In genomic region chr4:19659131-19659530, GRCh38 we compare ENCODE assay signal across 28 cellular contexts.
"Had no signal": no experiment of that assay in that cellular context is flagged by ENCODE, and none has a peak within 500 bp of the region (broad histone marks: within the 10 kb centered on the region; RNA-seq: fewer than 3 reads in every experiment).

No MANE protein-coding gene starts in this region.

- H3K9ac ChIP-seq: SK-N-SH had no signal

- H3K27ac ChIP-seq: ascending aorta, cardiac muscle cell, SJSA1 had no signal

- H3K4me1 ChIP-seq: ascending aorta, SJSA1 had no signal

- H3K4me2 ChIP-seq: SK-N-SH had no signal

- ATAC-seq: activated CD4-positive, alpha-beta T cell treated with anti-CD3 and anti-CD28 coated beads for 36 hours; activated CD4-positive, CD25-positive, alpha-beta regulatory T cell treated with anti-CD3 and anti-CD28 coated beads, Interleukin-2, amount 50 U/mL, for 24 hours; activated CD8-positive, alpha-beta T cell treated with anti-CD3 and anti-CD28 coated beads, Interleukin-2, amount 10 ng/mL, durations not matched to agents 7 days and 5 days; Panc1; WTC11 had no signal

- H3K36me3 ChIP-seq: ascending aorta, cardiac muscle cell, SJSA1 had no signal

- H3K27me3 ChIP-seq: ascending aorta, cardiac muscle cell, SJSA1 had no signal

- H3K4me3 ChIP-seq: ascending aorta, cardiac muscle cell, SJSA1 had no signal

- H3K9me3 ChIP-seq: ascending aorta, SJSA1, SK-N-SH had no signal

- DNase-seq: activated CD4-positive, alpha-beta T cell treated with anti-CD3 and anti-CD28 coated beads for 36 hours; activated CD4-positive, alpha-beta T cell treated with anti-CD3 and anti-CD28 coated beads, Interleukin-2, amount 10 ng/mL, durations not matched to agents 7 days and 5 days; activated CD4-positive, alpha-beta T cell treated with anti-CD3 and anti-CD28 coated beads, Interleukin-2, amount 50 U/mL, for 48 hours; activated CD8-positive, alpha-beta T cell treated with anti-CD3 and anti-CD28 coated beads, Interleukin-2, amount 10 ng/mL, durations not matched to agents 7 days and 5 days; activated gamma-delta T cell; activated naive CD4-positive, alpha-beta T cell treated with Interleukin-2 at 50 U/mL for 16 hours; activated naive CD8-positive, alpha-beta T cell treated with anti-CD3 and anti-CD28 coated beads, Interleukin-2, amount 10 ng/mL, durations not matched to agents 7 days and 5 days; activated T-cell treated with anti-CD3 and anti-CD28 coated beads, Interleukin-2, amount 50 U/mL, for 24 hours; amygdala; Karpas-422; NCI-H1105; NCI-H1417 treated with DMSO at 0.1 percent for 48 hours; NCI-H187 treated with DMSO at 0.1 percent for 48 hours; NCI-H2081; NCI-H2171 treated with DMSO at 0.1 percent for 48 hours; NCI-H2227 treated with DMSO at 0.1 percent for 48 hours; NCI-H446 treated with DMSO at 0.1 percent for 48 hours; NCI-H524; NCI-H69; NCI-H82; SHP77 treated with DMSO at 0.1 percent for 48 hours; SK-N-SH had no signal
